In genomic region chr14:77099425-77100167, GRCh38 we compare ENCODE assay signal across 8 cellular contexts.
A peak's percentile ranks its signal among the peaks of the same experiment; 100 is the strongest.
DNase-seq lines count a peak whose midpoint lies in the region; ATAC-seq and TF ChIP-seq lines count a peak whose summit lies in the region.

No MANE protein-coding gene starts in this region.

- H3K27ac Mint-ChIP-seq in T-helper 2 cell treated with Interferon-gamma antibody and Interleukin-4, amounts not matched to agents 5 μg/mL and 100 μg/mL, for 36 hours, result no peak overlapping the region

- ATAC-seq in GM21576 (IDR thresholded peaks at IDR 0.05; ENCODE audit: unreplicated experiment) (no peak), HG02870 (IDR thresholded peaks at IDR 0.05; ENCODE audit: unreplicated experiment) (no peak)

- no peaks in the 10 kb centered on the region for H3K9me3 Mint-ChIP-seq in T-helper 2 cell treated with Interferon-gamma antibody and Interleukin-4, amounts not matched to agents 5 μg/mL and 100 μg/mL, for 36 hours

- H3K4me3 Mint-ChIP-seq in T-helper 2 cell treated with Interferon-gamma antibody and Interleukin-4, amounts not matched to agents 5 μg/mL and 100 μg/mL, for 36 hours, result peak overlapping the region; percentile 86

- H3K4me1 Mint-ChIP-seq in T-helper 2 cell treated with Interferon-gamma antibody and Interleukin-4, amounts not matched to agents 5 μg/mL and 100 μg/mL, for 36 hours (ENCODE audit: low read depth), result peaks cover 26% of the 10 kb centered on the region

- no peak for DNase-seq in T-helper 2 cell treated with Interferon-gamma antibody and Interleukin-4, amounts not matched to agents 5 μg/mL and 100 μg/mL, for 36 hours (ENCODE audit: low spot score)
- DNase-seq in T-helper 2 cell (no peak), NCI-H2227 (lab: John Stamatoyannopoulos, UW; ENCODE audit: unreplicated experiment) (peak; percentile 26), caudate nucleus (lab: John Stamatoyannopoulos, UW) (peak in 7 of 61 donors; percentile 4 to 77 (median 32)), middle frontal gyrus (ENCODE audit: extremely low spot score, low spot score) (peak; percentile 73), GM10266 (ENCODE audit: extremely low spot score) (no peak)

- no peak for TF ChIP-seq CTCF in GM10266 (IDR thresholded peaks at IDR 0.05; ENCODE audit: control insufficient read depth, insufficient read depth, low read depth, missing control alignments)

- H3K27ac ChIP-seq in caudate nucleus (ENCODE audit: low read depth, low read length), result peak overlapping the region; percentile 99

- H3K36me3 Mint-ChIP-seq in T-helper 2 cell treated with Interferon-gamma antibody and Interleukin-4, amounts not matched to agents 5 μg/mL and 100 μg/mL, for 36 hours (ENCODE audit: low read depth), result peaks cover 2% of the 10 kb centered on the region

- no peaks in the 10 kb centered on the region for H3K27me3 Mint-ChIP-seq in T-helper 2 cell treated with Interferon-gamma antibody and Interleukin-4, amounts not matched to agents 5 μg/mL and 100 μg/mL, for 36 hours (ENCODE audit: low read depth)

Comparison
In these comparisons a context has a peak if more than half of its experiments do, and no peak if none do; other contexts are left out.
1. DNase-seq: peak in NCI-H2227 (single experiment) and middle frontal gyrus (single experiment); none in T-helper 2 cell treated with Interferon-gamma antibody and Interleukin-4, amounts not matched to agents 5 μg/mL and 100 μg/mL, for 36 hours (single experiment), T-helper 2 cell (0 of 5) and GM10266 (single experiment).